ENCODE assay signal across 1 cellular context in the genomic region with DNA sequence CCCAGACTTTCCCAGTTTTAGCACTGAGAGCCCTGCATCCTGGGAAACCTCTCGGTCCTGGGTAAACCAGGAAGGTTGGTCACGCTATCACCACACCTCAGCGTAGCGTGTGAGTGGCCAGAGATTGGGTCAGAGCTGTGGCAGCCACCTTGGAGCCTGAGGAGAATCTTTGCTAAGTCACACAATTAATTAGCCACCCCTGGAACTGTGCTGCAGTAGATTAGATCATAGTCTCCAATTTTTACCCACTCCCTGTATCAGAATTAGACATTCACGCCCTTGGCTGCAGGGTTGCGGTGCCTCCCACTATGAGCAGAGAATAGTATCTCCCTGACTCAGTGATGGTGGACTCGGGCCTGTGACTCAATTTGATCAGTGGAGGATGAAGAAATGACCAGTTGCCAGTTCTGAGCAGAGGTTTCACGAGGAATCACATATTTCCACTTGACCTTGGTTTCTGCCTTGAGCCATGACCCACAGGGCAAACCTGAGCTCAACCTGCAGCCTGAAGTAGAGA.
TF ChIP-seq lines count a peak whose summit lies in the region.

No MANE protein-coding gene starts in this region.

TF ChIP-seq in IMR-90, 13 proteins besides CTCF, POLR2A, EP300 and RAD21 (continued from another document):
- TF ChIP-seq ELK1 (IDR thresholded peaks at IDR 0.05; ENCODE audit: borderline replicate concordance, low read depth, low read length) (no peak), FOS (IDR thresholded peaks at IDR 0.05; ENCODE audit: low read depth, low read length) (0 out of 2 replicates have a peak, but pooled peaks have one; percentile 5), BHLHE40 (IDR thresholded peaks at IDR 0.05; ENCODE audit: low read depth, low read length) (peak; percentile 37; the same call in 1 of the 2 replicates)
